ENCODE assay signal across 12 cellular contexts in genomic region chr7:47477191-47478016, GRCh38.
DNase-seq lines count a peak whose midpoint lies in the region; ATAC-seq and TF ChIP-seq lines count a peak whose summit lies in the region.
"Had no signal": no experiment of that assay in that cellular context is flagged by ENCODE, and none has a peak within 500 bp of the region (broad histone marks: within the 10 kb centered on the region; RNA-seq: fewer than 3 reads in every experiment).

No MANE protein-coding gene starts in this region.

- peak overlapping the region; percentile 79 for H3K27ac ChIP-seq in OCI-LY1 (ENCODE audit: low read depth, low read length, poor library complexity, severe bottlenecking)
- peak overlapping the region; percentile 66 to 70 for H3K27ac ChIP-seq in lung (ENCODE audit: low read depth in 1 of 2, low read length in 1 of 2)
- H3K27ac ChIP-seq in upper lobe of right lung = peak overlapping the region; percentile 30

- peaks cover 2 to 11% of the 10 kb centered on the region in 2 donors for H3K27me3 Mint-ChIP-seq in natural killer cell treated with Interleukin-12 subunit alpha and Interleukin-12 subunit beta and Interleukin-15 and Interleukin-18, amount 100 ng/mL, for 72 hours
- no peaks in the 10 kb centered on the region for H3K27me3 Mint-ChIP-seq in natural killer cell (ENCODE audit: low read depth in 2 of 2)
- H3K27me3 Mint-ChIP-seq: activated CD8-positive, alpha-beta memory T cell treated with anti-CD3 and anti-CD28 coated beads, Interleukin-2, amount 10 ng/mL, durations not matched to agents 7 days and 5 days had no signal

- H2AFZ ChIP-seq in OCI-LY1 (ENCODE audit: low read length) = no peak overlapping the region

- H3K4me3 ChIP-seq in OCI-LY1 (ENCODE audit: low read depth, low read length, poor library complexity, severe bottlenecking) (peak overlapping the region; percentile 7), lung (no peak overlapping the region), upper lobe of right lung (no peak overlapping the region)

- 0 out of 2 replicates have a peak, but pooled peaks cover 3% of the 10 kb centered on the region for H3F3A ChIP-seq in OCI-LY1 (ENCODE audit: insufficient read depth, low read length)

- no peak for TF ChIP-seq CTCF in natural killer cell (IDR thresholded peaks at IDR 0.05)
- TF ChIP-seq CTCF in OCI-LY1 (IDR thresholded peaks at IDR 0.05; ENCODE audit: low read length) = 0 out of 2 replicates have a peak, but pooled peaks have one; percentile 4
- TF ChIP-seq CTCF in lung (IDR thresholded peaks at IDR 0.05; ENCODE audit: control extremely low read depth, extremely low read depth) = no peak
- no peak for TF ChIP-seq CTCF in upper lobe of right lung (IDR thresholded peaks at IDR 0.05)

- peaks cover 0 to 6% of the 10 kb centered on the region in 2 donors for H3K4me1 Mint-ChIP-seq in natural killer cell treated with Interleukin-12 subunit alpha and Interleukin-12 subunit beta and Interleukin-15 and Interleukin-18, amount 100 ng/mL, for 72 hours (ENCODE audit: low read depth in 2 of 2)
- H3K4me1 Mint-ChIP-seq in natural killer cell = peaks cover 0 to 5% of the 10 kb centered on the region in 2 donors
- H3K4me1 Mint-ChIP-seq: activated CD8-positive, alpha-beta memory T cell treated with anti-CD3 and anti-CD28 coated beads, Interleukin-2, amount 10 ng/mL, durations not matched to agents 7 days and 5 days had no signal

- WGBS in lung, 2 donors = 68 to 78% methylated on average over 8 of the region's 8 CpGs

- H3K9ac ChIP-seq in OCI-LY1 (ENCODE audit: low read length) = peak overlapping the region; percentile 35; the same call in 1 of the 2 replicates
- H3K9ac ChIP-seq: SK-N-SH had no signal

- no peaks in the 10 kb centered on the region for H3K27me3 ChIP-seq in OCI-LY1 (ENCODE audit: insufficient read depth, low read length)
- no peaks in the 10 kb centered on the region for H3K27me3 ChIP-seq in lung (ENCODE audit: control insufficient read depth, insufficient read depth)
- H3K27me3 ChIP-seq in upper lobe of right lung = no peaks in the 10 kb centered on the region

- H3K79me2 ChIP-seq in OCI-LY1 (ENCODE audit: insufficient read depth, low read length) = peaks cover 38% of the 10 kb centered on the region

- no peak for ATAC-seq in natural killer cell treated with Interleukin-12 subunit alpha and Interleukin-12 subunit beta and Interleukin-15 and Interleukin-18, amount 100 ng/mL, for 72 hours
- no peak for ATAC-seq in natural killer cell
- ATAC-seq in lung (ENCODE audit: insufficient read depth, low FRiP score) = no peak
- ATAC-seq in upper lobe of right lung = no peak
- ATAC-seq in GM19467 (IDR thresholded peaks at IDR 0.05; ENCODE audit: unreplicated experiment) = no peak
- ATAC-seq: activated CD8-positive, alpha-beta memory T cell treated with anti-CD3 and anti-CD28 coated beads, Interleukin-2, amount 10 ng/mL, durations not matched to agents 7 days and 5 days had no signal

- no peak overlapping the region for H3K27ac Mint-ChIP-seq in natural killer cell treated with Interleukin-12 subunit alpha and Interleukin-12 subunit beta and Interleukin-15 and Interleukin-18, amount 100 ng/mL, for 72 hours
- no peak overlapping the region for H3K27ac Mint-ChIP-seq in natural killer cell
- H3K27ac Mint-ChIP-seq: activated CD8-positive, alpha-beta memory T cell treated with anti-CD3 and anti-CD28 coated beads, Interleukin-2, amount 10 ng/mL, durations not matched to agents 7 days and 5 days; endodermal cell had no signal

- DNase-seq in natural killer cell treated with Interleukin-12 subunit alpha and Interleukin-12 subunit beta and Interleukin-15 and Interleukin-18, amount 100 ng/mL, for 72 hours (ENCODE audit: low spot score) = peak; percentile 53
- DNase-seq in natural killer cell (no peak), lung (ENCODE audit: low spot score) (no peak), upper lobe of right lung (no peak), ecto neural progenitor cell (ENCODE audit: low spot score) (no peak)
- DNase-seq in activated naive CD4-positive, alpha-beta T cell treated with anti-CD3 and anti-CD28 coated beads, Interleukin-2, amount 50 U/mL, for 16 hours = no peak
- DNase-seq: activated CD8-positive, alpha-beta memory T cell treated with anti-CD3 and anti-CD28 coated beads, Interleukin-2, amount 10 ng/mL, durations not matched to agents 7 days and 5 days; endodermal cell; H9; SK-N-SH had no signal

- H3K36me3 ChIP-seq in OCI-LY1 (ENCODE audit: insufficient read depth, low read length) (peaks cover 32% of the 10 kb centered on the region; the same call in 1 of the 2 replicates), lung (ENCODE audit: control insufficient read depth in 2 of 2, insufficient read depth in 2 of 2, low read length in 2 of 2) (peaks cover 0 to 1% of the 10 kb centered on the region in 2 donors), upper lobe of right lung (no peaks in the 10 kb centered on the region)

- peak overlapping the region; percentile 70 for H3K4me2 ChIP-seq in OCI-LY1 (ENCODE audit: low read length)
- H3K4me2 ChIP-seq: SK-N-SH had no signal

- no peaks in the 10 kb centered on the region for H3K9me3 ChIP-seq in OCI-LY1 (ENCODE audit: low read length)
- H3K9me3 ChIP-seq in lung (ENCODE audit: control insufficient read depth in 2 of 2, insufficient read depth in 1 of 2, low read length in 1 of 2) = no peaks in the 10 kb centered on the region
- H3K9me3 ChIP-seq in upper lobe of right lung = no peaks in the 10 kb centered on the region
- H3K9me3 ChIP-seq: SK-N-SH had no signal

- no peaks in the 10 kb centered on the region for H4K20me1 ChIP-seq in OCI-LY1 (ENCODE audit: insufficient read depth, low read length)

- H3K4me3 Mint-ChIP-seq in natural killer cell treated with Interleukin-12 subunit alpha and Interleukin-12 subunit beta and Interleukin-15 and Interleukin-18, amount 100 ng/mL, for 72 hours = no peak overlapping the region
- H3K4me3 Mint-ChIP-seq in natural killer cell = no peak overlapping the region
- H3K4me3 Mint-ChIP-seq: activated CD8-positive, alpha-beta memory T cell treated with anti-CD3 and anti-CD28 coated beads, Interleukin-2, amount 10 ng/mL, durations not matched to agents 7 days and 5 days; endodermal cell; H9 had no signal

- peaks cover 100% of the 10 kb centered on the region for H3K4me1 ChIP-seq in OCI-LY1 (ENCODE audit: insufficient read depth, low read length, severe bottlenecking)
- peaks cover 11 to 41% of the 10 kb centered on the region in 2 donors for H3K4me1 ChIP-seq in lung (ENCODE audit: control insufficient read depth in 2 of 2, insufficient read depth in 2 of 2, low read length in 2 of 2)
- peaks cover 71% of the 10 kb centered on the region for H3K4me1 ChIP-seq in upper lobe of right lung

- intact Hi-C loops in natural killer cell (cut with micrococcal nuclease) (no loop called here), upper lobe of right lung (cut with DNase I) (no loop called here)

- H3K9me3 Mint-ChIP-seq in natural killer cell treated with Interleukin-12 subunit alpha and Interleukin-12 subunit beta and Interleukin-15 and Interleukin-18, amount 100 ng/mL, for 72 hours = no peaks in the 10 kb centered on the region
- H3K9me3 Mint-ChIP-seq in natural killer cell = no peaks in the 10 kb centered on the region
- H3K9me3 Mint-ChIP-seq: endodermal cell had no signal

- no peaks in the 10 kb centered on the region for H3K9me2 ChIP-seq in OCI-LY1 (ENCODE audit: low read depth, low read length)
- H3K9me2 ChIP-seq: SK-N-SH had no signal

- no peaks in the 10 kb centered on the region for H3K36me3 Mint-ChIP-seq in natural killer cell treated with Interleukin-12 subunit alpha and Interleukin-12 subunit beta and Interleukin-15 and Interleukin-18, amount 100 ng/mL, for 72 hours
- no peaks in the 10 kb centered on the region for H3K36me3 Mint-ChIP-seq in natural killer cell
- H3K36me3 Mint-ChIP-seq: activated CD8-positive, alpha-beta memory T cell treated with anti-CD3 and anti-CD28 coated beads, Interleukin-2, amount 10 ng/mL, durations not matched to agents 7 days and 5 days had no signal
